8 cellular contexts compared by ENCODE assay signal in genomic region chr5:32709789-32710334, GRCh38. TPM values are rescaled to one million over a fixed set of nuclear protein-coding genes. Genes with fewer than 3 reads are reported as not detected.
DNase-seq lines count a peak whose midpoint lies in the region; ATAC-seq and TF ChIP-seq lines count a peak whose summit lies in the region.

No MANE protein-coding gene starts in this region.

- H3K79me2 ChIP-seq in trophoblast cell (ENCODE audit: control insufficient read depth, insufficient read depth, low read length, poor library complexity): no peaks in the 10 kb centered on the region

- ATAC-seq in GM18505 (IDR thresholded peaks at IDR 0.05; ENCODE audit: unreplicated experiment) (peak; percentile 53), HG03457 (IDR thresholded peaks at IDR 0.05; ENCODE audit: unreplicated experiment) (no peak)

- TF ChIP-seq POLR2A in GM18505 (IDR thresholded peaks at IDR 0.05; ENCODE audit: borderline replicate concordance, extremely low read depth, insufficient read depth, insufficient read length) (no peak), adrenal gland (IDR thresholded peaks at IDR 0.05) (peak in 1 of 2 donors; percentile 57)

- peak; percentile 60 to 75 (median 66) for TF ChIP-seq CTCF in adrenal gland (IDR thresholded peaks at IDR 0.05)
- peak; percentile 78 for TF ChIP-seq CTCF in left ventricle myocardium inferior (IDR thresholded peaks at IDR 0.05; ENCODE audit: borderline replicate concordance)

- H3K4ac ChIP-seq in trophoblast cell (ENCODE audit: low read depth, low read length): no peak overlapping the region

- H3K4me3 ChIP-seq in adrenal gland: peak overlapping the region; percentile 16 to 69 (median 51)
- H3K4me3 ChIP-seq in left ventricle myocardium inferior: peak overlapping the region; percentile 79
- peak overlapping the region; percentile 60 for H3K4me3 ChIP-seq in trophoblast cell (ENCODE audit: low read depth, low read length)

- H2BK5ac ChIP-seq in trophoblast cell (ENCODE audit: low read depth, low read length, poor library complexity): no peak overlapping the region

- H3K9ac ChIP-seq in trophoblast cell (ENCODE audit: low read length): no peak overlapping the region

- H2AK5ac ChIP-seq in trophoblast cell (ENCODE audit: low read length): no peak overlapping the region

- H3K4me2 ChIP-seq in trophoblast cell (ENCODE audit: low read length): peak overlapping the region; percentile 85

- intact Hi-C loops in adrenal gland (cut with DNase I): loop anchor here (5.0 to 10.0 kb wide), 5 partner anchors 135 to 715 kb away; no protein-coding TSS in a partner anchor
- intact Hi-C loops in left ventricle myocardium inferior (cut with micrococcal nuclease): loop anchor here (5.0 kb wide), 1 partner anchor 472 kb away; no protein-coding TSS in a partner anchor

- H3K79me1 ChIP-seq in trophoblast cell (ENCODE audit: low read length): no peaks in the 10 kb centered on the region

- no peak overlapping the region for H3K18ac ChIP-seq in trophoblast cell (ENCODE audit: low read length)

- no peak overlapping the region for H4K91ac ChIP-seq in trophoblast cell (ENCODE audit: low read depth, low read length)

- peaks cover 14 to 26% of the 10 kb centered on the region in 2 donors for H3K4me1 ChIP-seq in adrenal gland (replicated peaks in 1 of 2)
- H3K4me1 ChIP-seq in left ventricle myocardium inferior: peaks cover 51% of the 10 kb centered on the region
- H3K4me1 ChIP-seq in trophoblast cell (ENCODE audit: control insufficient read depth in 1 of 2, insufficient read depth in 2 of 2, low read length in 2 of 2): peaks cover 14 to 25% of the 10 kb centered on the region in 2 experiments

- H3K9me3 ChIP-seq in adrenal gland (replicated peaks in 1 of 3): no peaks in the 10 kb centered on the region
- no peaks in the 10 kb centered on the region for H3K9me3 ChIP-seq in left ventricle myocardium inferior (replicated peaks)
- H3K9me3 ChIP-seq in trophoblast cell (ENCODE audit: insufficient read depth, low read depth, low read length): peaks cover 3% of the 10 kb centered on the region

- H3K36me3 ChIP-seq in adrenal gland (replicated peaks in 1 of 2) (no peaks in the 10 kb centered on the region), left ventricle myocardium inferior (no peaks in the 10 kb centered on the region), trophoblast cell (ENCODE audit: control insufficient read depth in 1 of 2, insufficient read depth in 2 of 2, low read length in 2 of 2) (no peaks in the 10 kb centered on the region)

- peak overlapping the region; percentile 6 for H2AFZ ChIP-seq in trophoblast cell (ENCODE audit: insufficient read depth, low read length, poor library complexity)

- H2BK120ac ChIP-seq in trophoblast cell (ENCODE audit: insufficient read depth, low read length, poor library complexity): no peak overlapping the region

- peaks cover 9% of the 10 kb centered on the region for H3K27me3 ChIP-seq in adrenal gland
- peaks cover 30% of the 10 kb centered on the region for H3K27me3 ChIP-seq in left ventricle myocardium inferior (ENCODE audit: low read depth)
- H3K27me3 ChIP-seq in trophoblast cell (ENCODE audit: insufficient read depth, low read length): peaks cover 49% of the 10 kb centered on the region

- in situ Hi-C loops in ACHN (cut with HindIII; ENCODE audit: low pct_ligation_motif_present, low pct_unique_long_range_greater_than_20kb, low sequenced_read_pairs): no loop called here

- H4K12ac ChIP-seq in trophoblast cell (ENCODE audit: low read depth, low read length): no peak overlapping the region

- no peak overlapping the region for H3K23ac ChIP-seq in trophoblast cell (ENCODE audit: low read length)

- no peak overlapping the region for H4K8ac ChIP-seq in trophoblast cell (ENCODE audit: low read depth, low read length)

- peak overlapping the region in 4 of 5 donors; percentile 48 to 91 (median 76) for H3K27ac ChIP-seq in adrenal gland
- peak overlapping the region; percentile 92 for H3K27ac ChIP-seq in left ventricle myocardium inferior (replicated peaks)
- no peak overlapping the region for H3K27ac ChIP-seq in trophoblast cell (ENCODE audit: low read depth, low read length)

- H3K14ac ChIP-seq in trophoblast cell (ENCODE audit: low read length): no peak overlapping the region

- no peak overlapping the region for H2BK12ac ChIP-seq in trophoblast cell (ENCODE audit: low read length)

- DNase-seq in ACHN (peak; percentile 60), HS-27A (ENCODE audit: low read depth) (peak; percentile 67), OCI-M1 (lab: John Stamatoyannopoulos, UW) (peak; percentile 89), adrenal gland (peak; percentile 74 to 84 (median 77)), left ventricle myocardium inferior (peak; percentile 69), trophoblast cell (peak; percentile 20 to 63)

- 0 to 1% (median 1%) methylated on average over 17 to 39 of the region's 39 CpGs for WGBS in adrenal gland, 4 donors
- no CpG with 5 or more reads among the region's 39 CpGs for WGBS in trophoblast cell (ENCODE audit: extremely low coverage, insufficient coverage, insufficient read length)

RNA-seq across cellular contexts. Expression of gene NPR3, which starts 1.3 kb away (rescaled TPM):
- total RNA-seq in adrenal gland (10 to 100 TPM in 4 of 8 donors, 1 to 10 TPM in 4; 3.8 to 26.1 (median 10.0) TPM), left ventricle myocardium inferior (81.0 TPM)
- 1 to 10 TPM; 1.8 to 7.3 (median 2.6) TPM for polyA plus RNA-seq in adrenal gland
- polyA plus RNA-seq in trophoblast cell (2013): 2.4 and 3.3 TPM in 2 replicates
